19 cellular contexts compared by ENCODE assay signal in genomic region chr10:83995932-83996331, GRCh38.
DNase-seq lines count a peak whose midpoint lies in the region; FAIRE-seq and TF ChIP-seq lines count a peak whose summit lies in the region.
"Had no signal": no experiment of that assay in that cellular context is flagged by ENCODE, and none has a peak within 500 bp of the region (broad histone marks: within the 10 kb centered on the region; RNA-seq: fewer than 3 reads in every experiment).

No MANE protein-coding gene starts in this region.

- H3K27ac ChIP-seq in H1 (ENCODE audit: low read depth, low read length) = no peak overlapping the region
- H3K27ac ChIP-seq: HL-60, Peyer's patch had no signal

- H3K14ac ChIP-seq in H1 (ENCODE audit: insufficient read length) = no peak overlapping the region

- POLR2A ChIA-PET in activated CD4-positive, alpha-beta memory T cell treated with anti-CD3 and anti-CD28 coated beads, Interleukin-2, amount 10 ng/mL, durations not matched to agents 7 days and 5 days (lab: Charles Lee) = no interaction called here
- POLR2A ChIA-PET in activated CD4-positive, alpha-beta memory T cell treated with anti-CD3 and anti-CD28 coated beads for 36 hours (lab: Charles Lee) = no interaction called here
- POLR2A ChIA-PET in H1 (lab: Charles Lee; ENCODE audit: partially characterized antibody) = interaction anchor here (1.2 kb wide), 1 partner anchor 16 kb away, joined by 4 read pairs; no protein-coding TSS in a partner anchor

- no peak overlapping the region for H2BK20ac ChIP-seq in H1 (ENCODE audit: low read length)

- H3K79me2 ChIP-seq in H1 (ENCODE audit: control insufficient read depth in 1 of 2, insufficient read depth in 2 of 2, low read length in 2 of 2) = no peaks in the 10 kb centered on the region

- CTCF ChIA-PET in activated CD4-positive, alpha-beta memory T cell treated with anti-CD3 and anti-CD28 coated beads, Interleukin-2, amount 10 ng/mL, durations not matched to agents 7 days and 5 days (lab: Charles Lee) = interaction anchor here (1.2 kb wide), 1 partner anchor 17 kb away, joined by 3 read pairs; no protein-coding TSS in a partner anchor
- CTCF ChIA-PET in activated CD4-positive, alpha-beta memory T cell treated with anti-CD3 and anti-CD28 coated beads for 36 hours (lab: Charles Lee) = no interaction called here
- CTCF ChIA-PET in H1 (lab: Charles Lee; ENCODE audit: partially characterized antibody) = interaction anchor here (0.6 to 4.2 kb wide), 9 partner anchors 11 to 216 kb away, joined by 3 to 17 read pairs (median 3); no protein-coding TSS in a partner anchor

- H3K4me1 Mint-ChIP-seq in activated CD4-positive, alpha-beta memory T cell treated with anti-CD3 and anti-CD28 coated beads, Interleukin-2, amount 10 ng/mL, durations not matched to agents 7 days and 5 days = peaks cover 8% of the 10 kb centered on the region
- peaks cover 7% of the 10 kb centered on the region for H3K4me1 Mint-ChIP-seq in activated CD4-positive, alpha-beta memory T cell treated with anti-CD3 and anti-CD28 coated beads for 36 hours (ENCODE audit: low read depth)

- no peak for TF ChIP-seq EP300 in H1 (IDR thresholded peaks at IDR 0.05; ENCODE audit: borderline replicate concordance in 1 of 2, low read depth in 2 of 2, low read length in 2 of 2)

- TF ChIP-seq POLR2A in H1 (IDR thresholded peaks at IDR 0.05; ENCODE audit: control extremely low read depth in 1 of 2, low read depth in 2 of 2, low read length in 2 of 2) = no peak

- no peak overlapping the region for H3K9ac ChIP-seq in H1 (replicated peaks in 1 of 4; ENCODE audit: extremely low read depth in 1 of 4, low read depth in 3 of 4, low read length in 3 of 4)

- H3K23ac ChIP-seq in H1 (ENCODE audit: insufficient read length) = no peak overlapping the region

- H3K56ac ChIP-seq in H1 (replicated peaks; ENCODE audit: insufficient read length, low read depth, low read length) = no peak overlapping the region

- H3K36me3 ChIP-seq in H1 (ENCODE audit: control insufficient read depth in 2 of 4, insufficient read depth in 4 of 4, low read length in 3 of 4) = no peaks in the 10 kb centered on the region
- H3K36me3 ChIP-seq: BE2C, Peyer's patch had no signal

- no peak overlapping the region for H2BK12ac ChIP-seq in H1 (ENCODE audit: low read depth, low read length)

- intact Hi-C loops in activated CD4-positive, alpha-beta memory T cell treated with anti-CD3 and anti-CD28 coated beads for 36 hours (cut with micrococcal nuclease) = no loop called here

- no peaks in the 10 kb centered on the region for H3K9me3 Mint-ChIP-seq in activated CD4-positive, alpha-beta memory T cell treated with anti-CD3 and anti-CD28 coated beads, Interleukin-2, amount 10 ng/mL, durations not matched to agents 7 days and 5 days
- H3K9me3 Mint-ChIP-seq in activated CD4-positive, alpha-beta memory T cell treated with anti-CD3 and anti-CD28 coated beads for 36 hours = no peaks in the 10 kb centered on the region

- no peaks in the 10 kb centered on the region for H3K9me3 ChIP-seq in H1 (ENCODE audit: insufficient read depth in 2 of 2, low read depth in 1 of 2, low read length in 1 of 2)
- H3K9me3 ChIP-seq: BE2C, Peyer's patch had no signal

- 89% methylated on average over 1 of the region's 1 CpG; no CpG with 5 or more reads in 1 of the 2 experiments for WGBS in H1 (ENCODE audit: extremely low coverage in 1 of 2, insufficient coverage in 1 of 2, insufficient read length in 1 of 2, insufficient replicate concordance in 2 of 2, low coverage in 1 of 2, low lambda C conversion rate in 2 of 2, missing lambda C conversion rate in 1 of 2), 2 experiments

- H3K18ac ChIP-seq in H1 (ENCODE audit: extremely low read depth, low read length) = no peak overlapping the region

- H4K8ac ChIP-seq in H1 (ENCODE audit: extremely low read depth, insufficient read depth, low read length) = no peak overlapping the region

- no peaks in the 10 kb centered on the region for H3K4me1 ChIP-seq in H1 (replicated peaks in 1 of 4; ENCODE audit: control insufficient read depth in 3 of 4, insufficient read depth in 4 of 4, low read length in 3 of 4)
- H3K4me1 ChIP-seq: BE2C, Peyer's patch had no signal

- no peak for FAIRE-seq in H1 (lab: Jason Lieb, UNC)
- FAIRE-seq: A204.1 had no signal

- DNase-seq in activated CD4-positive, alpha-beta memory T cell treated with anti-CD3 and anti-CD28 coated beads, Interleukin-2, amount 10 ng/mL, durations not matched to agents 7 days and 5 days = peak; percentile 18
- no peak for DNase-seq in activated CD4-positive, alpha-beta memory T cell treated with anti-CD3 and anti-CD28 coated beads for 36 hours
- DNase-seq in RPMI8226 (peak; percentile 19), H1 (ENCODE audit: low read depth in 1 of 2, low spot score in 2 of 2) (no peak), NCI-H2196 treated with DMSO at 0.1 percent for 48 hours (lab: John Stamatoyannopoulos, UW; ENCODE audit: unreplicated experiment) (no peak), 8988T (no peak)
- no peak for DNase-seq in stimulated activated CD4-positive, alpha-beta T cell treated with anti-CD3 and anti-CD28 coated beads, Interleukin-2, amount 100 ng/mL, for 24 hours
- DNase-seq: BE2C; DMS79; H7; NCI-H1048; NCI-H1436 treated with DMSO at 0.1 percent for 48 hours; NCI-H2029; NCI-H446 treated with DMSO at 0.1 percent for 48 hours; NK-92 treated with Interleukin-12 subunit alpha and Interleukin-12 subunit beta, amount 100 ng/mL, for 24 hours; Peyer's patch had no signal

- peaks cover 6% of the 10 kb centered on the region for H3K27me3 Mint-ChIP-seq in activated CD4-positive, alpha-beta memory T cell treated with anti-CD3 and anti-CD28 coated beads, Interleukin-2, amount 10 ng/mL, durations not matched to agents 7 days and 5 days
- no peaks in the 10 kb centered on the region for H3K27me3 Mint-ChIP-seq in activated CD4-positive, alpha-beta memory T cell treated with anti-CD3 and anti-CD28 coated beads for 36 hours

- no peak overlapping the region for H3K4me3 Mint-ChIP-seq in activated CD4-positive, alpha-beta memory T cell treated with anti-CD3 and anti-CD28 coated beads, Interleukin-2, amount 10 ng/mL, durations not matched to agents 7 days and 5 days
- no peak overlapping the region for H3K4me3 Mint-ChIP-seq in activated CD4-positive, alpha-beta memory T cell treated with anti-CD3 and anti-CD28 coated beads for 36 hours

- H3K27me3 ChIP-seq in H1 (replicated peaks in 1 of 4; ENCODE audit: control insufficient read depth in 3 of 4, extremely low read depth in 1 of 4, insufficient read depth in 3 of 4, low read length in 3 of 4) = no peaks in the 10 kb centered on the region
- H3K27me3 ChIP-seq: BE2C, Peyer's patch had no signal

- TF ChIP-seq RAD21 in H1 (IDR thresholded peaks at IDR 0.05 in 1 of 2, conservative IDR thresholded peaks at IDR 0.05 in 1 of 2; ENCODE audit: low read depth in 2 of 2, low read length in 2 of 2) = no peak

- no peaks in the 10 kb centered on the region for H3K79me1 ChIP-seq in H1 (ENCODE audit: low read depth, low read length)

- H4K20me1 ChIP-seq in H1 (replicated peaks in 1 of 2; ENCODE audit: control insufficient read depth in 1 of 2, insufficient read depth in 2 of 2, low read length in 2 of 2) = no peaks in the 10 kb centered on the region

- no peak overlapping the region for H2BK15ac ChIP-seq in H1 (ENCODE audit: low read length)

- peak overlapping the region; percentile 16; the same call in 1 of the 2 replicates for H2AFZ ChIP-seq in H1 (ENCODE audit: low read length)

- no peak for TF ChIP-seq CTCF in H1 (IDR thresholded peaks at IDR 0.05; ENCODE audit: control extremely low read depth in 1 of 3, insufficient read depth in 1 of 3, low read depth in 1 of 3, low read length in 3 of 3)

- peak overlapping the region; percentile 41 for H3K27ac Mint-ChIP-seq in activated CD4-positive, alpha-beta memory T cell treated with anti-CD3 and anti-CD28 coated beads, Interleukin-2, amount 10 ng/mL, durations not matched to agents 7 days and 5 days
- no peak overlapping the region for H3K27ac Mint-ChIP-seq in activated CD4-positive, alpha-beta memory T cell treated with anti-CD3 and anti-CD28 coated beads for 36 hours
- H3K27ac Mint-ChIP-seq: CD4-positive, CD25-positive, alpha-beta regulatory T cell had no signal

- no peak overlapping the region for H3K4ac ChIP-seq in H1 (replicated peaks; ENCODE audit: insufficient read length, low read depth, low read length)

- H3K36me3 Mint-ChIP-seq in activated CD4-positive, alpha-beta memory T cell treated with anti-CD3 and anti-CD28 coated beads, Interleukin-2, amount 10 ng/mL, durations not matched to agents 7 days and 5 days (ENCODE audit: low read depth) = no peaks in the 10 kb centered on the region
- H3K36me3 Mint-ChIP-seq in activated CD4-positive, alpha-beta memory T cell treated with anti-CD3 and anti-CD28 coated beads for 36 hours = no peaks in the 10 kb centered on the region
- H3K36me3 Mint-ChIP-seq: CD4-positive, CD25-positive, alpha-beta regulatory T cell had no signal

- H3K23me2 ChIP-seq in H1 (ENCODE audit: low read depth, low read length) = no peaks in the 10 kb centered on the region

- no peak overlapping the region for H2BK120ac ChIP-seq in H1 (replicated peaks; ENCODE audit: low read depth, low read length)

- H3K4me2 ChIP-seq in H1 (ENCODE audit: insufficient read depth in 1 of 2, low read depth in 2 of 2, low read length in 2 of 2) = no peak overlapping the region

- H3K4me3 ChIP-seq in H1 (ENCODE audit: extremely low read depth in 1 of 4, insufficient read depth in 2 of 4, low read depth in 3 of 4, low read length in 4 of 4) = no peak overlapping the region
- H3K4me3 ChIP-seq: Peyer's patch had no signal

- no peak overlapping the region for H4K5ac ChIP-seq in H1 (ENCODE audit: insufficient read length, low read depth, low read length)

- H2AK5ac ChIP-seq in H1 (ENCODE audit: low read depth, low read length) = no peak overlapping the region

- no peak overlapping the region for H2BK5ac ChIP-seq in H1 (ENCODE audit: low read depth, low read length)

- H4K91ac ChIP-seq in H1 (replicated peaks; ENCODE audit: insufficient read length, low read length) = no peak overlapping the region

TF ChIP-seq in H1, 55 proteins besides CTCF, POLR2A, EP300 and RAD21:
- TF ChIP-seq YY1 (IDR thresholded peaks at IDR 0.05; ENCODE audit: low read depth, low read length) (no peak), ATF3 (IDR thresholded peaks at IDR 0.05; ENCODE audit: insufficient read depth, low read depth, low read length) (no peak), KDM1A (IDR thresholded peaks at IDR 0.05; ENCODE audit: borderline replicate concordance, low read length) (no peak), SP1 (IDR thresholded peaks at IDR 0.05; ENCODE audit: low read depth, low read length) (no peak), NRF1 (IDR thresholded peaks at IDR 0.05; ENCODE audit: low read depth, low read length) (no peak), CEBPB (IDR thresholded peaks at IDR 0.05; ENCODE audit: low read depth, low read length) (no peak)

Comparison
In these comparisons a context has a peak if more than half of its experiments do, and no peak if none do; other contexts are left out.
1. DNase-seq: peak in activated CD4-positive, alpha-beta memory T cell treated with anti-CD3 and anti-CD28 coated beads, Interleukin-2, amount 10 ng/mL, durations not matched to agents 7 days and 5 days (single experiment) and RPMI8226 (single experiment); none in activated CD4-positive, alpha-beta memory T cell treated with anti-CD3 and anti-CD28 coated beads for 36 hours (single experiment), H1 (0 of 2), NCI-H2196 treated with DMSO at 0.1 percent for 48 hours (single experiment), stimulated activated CD4-positive, alpha-beta T cell treated with anti-CD3 and anti-CD28 coated beads, Interleukin-2, amount 100 ng/mL, for 24 hours (0 of 2) and 8988T (single experiment).